In genomic region chr4:126539771-126540170, GRCh38 we compare ENCODE assay signal across 24 cellular contexts.
"Had no signal": no experiment of that assay in that cellular context is flagged by ENCODE, and none has a peak within 500 bp of the region (broad histone marks: within the 10 kb centered on the region; RNA-seq: fewer than 3 reads in every experiment).

No MANE protein-coding gene starts in this region.

- H3K27ac ChIP-seq: stomach, suprapubic skin, testis, thoracic aorta, thyroid gland, tibial artery, tibial nerve, transverse colon, upper lobe of left lung, upper lobe of right lung, uterus, vagina had no signal

- H3K9me3 ChIP-seq: stomach, suprapubic skin, testis, thoracic aorta, thyroid gland, tibial artery, tibial nerve, transverse colon, upper lobe of left lung, upper lobe of right lung, uterus, vagina had no signal

- H3K4me1 ChIP-seq: stomach, suprapubic skin, testis, tibial nerve, transverse colon, upper lobe of left lung, upper lobe of right lung, uterus, vagina had no signal

- DNase-seq: stimulated activated CD4-positive, alpha-beta T cell treated with anti-CD3 and anti-CD28 coated beads, Interleukin-2, amount 100 ng/mL, for 48 hours; stimulated activated CD4-positive, alpha-beta T cell treated with anti-CD3 and anti-CD28 coated beads, Interleukin-4, amount 100 ng/mL, for 1 hour; stimulated activated CD4-positive, alpha-beta T cell treated with anti-CD3 and anti-CD28 coated beads, Interleukin-4, amount 100 ng/mL, for 24 hours; stimulated activated CD4-positive, alpha-beta T cell treated with anti-CD3 and anti-CD28 coated beads, Interleukin-4, amount 100 ng/mL, for 4 hours; stimulated activated CD8-positive, alpha-beta memory T cell treated with anti-CD3 and anti-CD28 coated beads, Interleukin-4, amount 100 ng/mL, for 48 hours; stimulated activated naive B cell treated with anti-CD40 and anti-IgM and Interleukin-4, amounts not matched to agents 10 μg/mL and 1 μg/mL and 100 μg/mL, for 72 hours; stimulated activated naive CD4-positive, alpha-beta T cell; stimulated activated naive CD4-positive, alpha-beta T cell treated with Interleukin-2 at 50 U/mL for 16 hours; stimulated activated naive CD8-positive, alpha-beta T cell treated with anti-CD3 and anti-CD28 coated beads, Interleukin-15, amount 100 ng/mL, for 72 hours; stimulated activated naive CD8-positive, alpha-beta T cell treated with anti-CD3 and anti-CD28 coated beads, Interleukin-15, Interleukin-2, amounts not matched to agents 100 U/mL and 50 U/mL, for 24 hours; stomach; substantia nigra; testis; thyroid gland; tibial artery; transverse colon; trophoblast cell; upper lobe of left lung; upper lobe of right lung; uterus had no signal

- H3K36me3 ChIP-seq: stomach, suprapubic skin, thoracic aorta, thyroid gland, tibial artery, tibial nerve, transverse colon, upper lobe of left lung, upper lobe of right lung, uterus, vagina had no signal

- H3K4me3 ChIP-seq: stomach, suprapubic skin, testis, thoracic aorta, thyroid gland, tibial artery, tibial nerve, transverse colon, upper lobe of left lung, upper lobe of right lung, uterus, vagina had no signal

- H3K27me3 ChIP-seq: stomach, suprapubic skin, testis, thyroid gland, tibial artery, tibial nerve, transverse colon, upper lobe of left lung, upper lobe of right lung, uterus, vagina had no signal
